8 cellular contexts compared by ENCODE assay signal in genomic region chr16:82263456-82264159, GRCh38.
DNase-seq lines count a peak whose midpoint lies in the region; ATAC-seq and TF ChIP-seq lines count a peak whose summit lies in the region.

No MANE protein-coding gene starts in this region.

- H3K4me3 ChIP-seq in epithelial cell of esophagus (ENCODE audit: low read length) = no peak overlapping the region

- ATAC-seq in naive B cell (ENCODE audit: low read depth in 2 of 2) (peak in 1 of 2 donors; percentile 53), GM21367 (IDR thresholded peaks at IDR 0.05; ENCODE audit: unreplicated experiment) (no peak)

- H3K4me1 Mint-ChIP-seq in HFFc6 (ENCODE audit: low read depth) (no peaks in the 10 kb centered on the region), naive B cell (no peaks in the 10 kb centered on the region)

- H3K36me3 Mint-ChIP-seq in HFFc6 (ENCODE audit: low read depth) (no peaks in the 10 kb centered on the region), naive B cell (peaks cover 0 to 11% of the 10 kb centered on the region in 2 donors)

- H3K9me3 Mint-ChIP-seq in HFFc6 (no peaks in the 10 kb centered on the region), naive B cell (peaks cover 6 to 18% (median 10%) of the 10 kb centered on the region in 7 donors)

- DNase-seq in GM04504 (ENCODE audit: low read depth) (peak; percentile 14), HFFc6 (peak; percentile 36), NCI-H748 treated with DMSO at 0.1 percent for 48 hours (lab: John Stamatoyannopoulos, UW) (peak; percentile 14), epithelial cell of esophagus (ENCODE audit: low read depth) (peak; percentile 64), naive B cell (peak; percentile 32)
- DNase-seq in activated CD8-positive, alpha-beta memory T cell treated with anti-CD3 and anti-CD28 coated beads, Interleukin-2, amount 50 U/mL, for 1 hour (ENCODE audit: extremely low read depth) = peak; percentile 3
- peak in 4 of 6 experiments; percentile 16 to 40 (median 30) for DNase-seq in stimulated activated naive CD4-positive, alpha-beta T cell (lab: John Stamatoyannopoulos, UW)

- H3K27ac Mint-ChIP-seq in HFFc6 (no peak overlapping the region), naive B cell (no peak overlapping the region)

- H3K4me3 Mint-ChIP-seq in HFFc6 (no peak overlapping the region), naive B cell (no peak overlapping the region)

- no peaks in the 10 kb centered on the region for H3K27me3 Mint-ChIP-seq in HFFc6 (ENCODE audit: insufficient read depth)
- peaks cover 10 to 32% (median 16%) of the 10 kb centered on the region in 3 donors for H3K27me3 Mint-ChIP-seq in naive B cell

- TF ChIP-seq CTCF in HFFc6 (IDR thresholded peaks at IDR 0.05) (peak; percentile 94), epithelial cell of esophagus (IDR thresholded peaks at IDR 0.05; ENCODE audit: insufficient read depth, low read depth, low read length, missing control alignments) (peak; percentile 98)

Comparison
In these comparisons a context has a peak if more than half of its experiments do, and no peak if none do; other contexts are left out.
1. DNase-seq: peak in every context shown above with its lines; median percentile 64 in epithelial cell of esophagus; 36 in HFFc6; 32 in naive B cell; 30 in stimulated activated naive CD4-positive, alpha-beta T cell; 14 in GM04504; 14 in NCI-H748 treated with DMSO at 0.1 percent for 48 hours; 3 in activated CD8-positive, alpha-beta memory T cell treated with anti-CD3 and anti-CD28 coated beads, Interleukin-2, amount 50 U/mL, for 1 hour.